ENCODE assay signal across 2 cellular contexts in genomic region chrX:46837543-46838481, GRCh38.
TF ChIP-seq lines count a peak whose summit lies in the region.

No MANE protein-coding gene starts in this region.

TF ChIP-seq in GM12878, 131 proteins besides CTCF, POLR2A, EP300 and RAD21:
- TF ChIP-seq E4F1 (IDR thresholded peaks at IDR 0.05; ENCODE audit: borderline replicate concordance, partially characterized antibody) (no peak), NKRF (conservative IDR thresholded peaks at IDR 0.05) (no peak), MYC (IDR thresholded peaks at IDR 0.05; ENCODE audit: insufficient read depth, insufficient read length, insufficient replicate concordance, low read length, severe bottlenecking) (no peak), CUX1 (IDR thresholded peaks at IDR 0.05; ENCODE audit: insufficient replicate concordance, low read depth, low read length) (no peak), ZBTB11 (CRISPR knock-in tag; IDR thresholded peaks at IDR 0.05) (no peak), PAX5 (IDR thresholded peaks at IDR 0.05; ENCODE audit: borderline replicate concordance, low read depth, low read length) (no peak), RAD51 (IDR thresholded peaks at IDR 0.05) (peak; percentile 71)

TF ChIP-seq in liver, 16 proteins besides CTCF, POLR2A, EP300 and RAD21 (continued from another document):
- no peak for TF ChIP-seq REST (IDR thresholded peaks at IDR 0.05)
- no peak for TF ChIP-seq FOXA2 (IDR thresholded peaks at IDR 0.05)
- TF ChIP-seq SP1 (IDR thresholded peaks at IDR 0.05), result no peak
- no peak for TF ChIP-seq GABPA (IDR thresholded peaks at IDR 0.05 in 1 of 2, conservative IDR thresholded peaks at IDR 0.05 in 1 of 2)
